ENCODE assay signal across 8 cellular contexts in genomic region chr10:69914373-69915268, GRCh38.
A peak's percentile ranks its signal among the peaks of the same experiment; 100 is the strongest.
DNase-seq lines count a peak whose midpoint lies in the region; ATAC-seq, FAIRE-seq and TF ChIP-seq lines count a peak whose summit lies in the region.
"Had no signal": no experiment of that assay in that cellular context is flagged by ENCODE, and none has a peak within 500 bp of the region (broad histone marks: within the 10 kb centered on the region; RNA-seq: fewer than 3 reads in every experiment).

No MANE protein-coding gene starts in this region.

- H3K4me1 ChIP-seq in MM.1S (ENCODE audit: low read length) = no peaks in the 10 kb centered on the region
- peaks cover 0 to 1% of the 10 kb centered on the region in 2 donors for H3K4me1 ChIP-seq in small intestine (ENCODE audit: control insufficient read depth in 2 of 2, insufficient read depth in 1 of 2, low read depth in 1 of 2, low read length in 1 of 2)

- no peak overlapping the region for H3K9ac ChIP-seq in MM.1S (ENCODE audit: low read length)

- no peaks in the 10 kb centered on the region for H3K9me2 ChIP-seq in MM.1S (replicated peaks; ENCODE audit: insufficient read depth, low read length)

- no peaks in the 10 kb centered on the region for H3F3A ChIP-seq in MM.1S (ENCODE audit: insufficient read depth, low read length)

- no peak for ATAC-seq in GM21447 (IDR thresholded peaks at IDR 0.05; ENCODE audit: unreplicated experiment)

- H3K36me3 ChIP-seq in MM.1S (replicated peaks; ENCODE audit: insufficient read depth, low read length) = no peaks in the 10 kb centered on the region
- H3K36me3 ChIP-seq in small intestine (ENCODE audit: control insufficient read depth in 2 of 2, insufficient read depth in 2 of 2, low read length in 2 of 2) = no peaks in the 10 kb centered on the region

- H3K27me3 ChIP-seq in MM.1S (replicated peaks; ENCODE audit: insufficient read depth, low read length) (peaks cover 75% of the 10 kb centered on the region), small intestine (ENCODE audit: control insufficient read depth in 2 of 2, insufficient read depth in 2 of 2, low read length in 2 of 2) (no peaks in the 10 kb centered on the region)

- H3K27ac ChIP-seq in MM.1S (ENCODE audit: low read length) (no peak overlapping the region), small intestine (ENCODE audit: low read depth in 1 of 2, low read length in 1 of 2) (no peak overlapping the region)
- H3K27ac ChIP-seq: epithelial cell of prostate had no signal

- peak; percentile 93 for TF ChIP-seq CTCF in GM13976 (IDR thresholded peaks at IDR 0.05; ENCODE audit: borderline replicate concordance, control extremely low read depth, extremely low read depth, insufficient read depth, missing control alignments)
- TF ChIP-seq CTCF in MM.1S (IDR thresholded peaks at IDR 0.05; ENCODE audit: low read length) = peak; percentile 87

- in situ Hi-C loops in GM13976 (cut with MboI; ENCODE audit: low sequenced_read_pairs, unreplicated experiment) = no loop called here

- H3K4me2 ChIP-seq in MM.1S (ENCODE audit: low read depth, low read length) = no peak overlapping the region

- DNase-seq in GM13976 (ENCODE audit: low spot score) = peak; percentile 85
- DNase-seq in MM.1S = peak; percentile 64
- DNase-seq in T-helper 9 cell = peak; percentile 42
- peak; percentile 84 for DNase-seq in astrocyte of the hippocampus (ENCODE audit: low read depth, low spot score)
- DNase-seq in hypothalamus (lab: John Stamatoyannopoulos, UW) = peak in 44 of 51 donors; percentile 8 to 81 (median 50)
- DNase-seq in small intestine = peak; percentile 72

- 16 to 32% (median 23%) methylated on average over 13 of the region's 13 CpGs for WGBS in small intestine, 3 donors

- no peak overlapping the region for H2AFZ ChIP-seq in MM.1S (ENCODE audit: low read length)

- no peak for FAIRE-seq in small intestine (lab: Jason Lieb, UNC)

- H3K4me3 ChIP-seq in MM.1S (ENCODE audit: low read length) (no peak overlapping the region), small intestine (ENCODE audit: low read depth in 1 of 2, low read length in 2 of 2) (no peak overlapping the region)

- no peaks in the 10 kb centered on the region for H4K20me1 ChIP-seq in MM.1S (ENCODE audit: insufficient read depth, low read length)

- H3K9me3 ChIP-seq in MM.1S (replicated peaks; ENCODE audit: insufficient read depth, low read length) (no peaks in the 10 kb centered on the region), small intestine (ENCODE audit: control insufficient read depth, low read depth) (no peaks in the 10 kb centered on the region)

- H3K79me2 ChIP-seq in MM.1S (ENCODE audit: low read length) = no peaks in the 10 kb centered on the region
